18 cellular contexts compared by ENCODE assay signal in the genomic region with DNA sequence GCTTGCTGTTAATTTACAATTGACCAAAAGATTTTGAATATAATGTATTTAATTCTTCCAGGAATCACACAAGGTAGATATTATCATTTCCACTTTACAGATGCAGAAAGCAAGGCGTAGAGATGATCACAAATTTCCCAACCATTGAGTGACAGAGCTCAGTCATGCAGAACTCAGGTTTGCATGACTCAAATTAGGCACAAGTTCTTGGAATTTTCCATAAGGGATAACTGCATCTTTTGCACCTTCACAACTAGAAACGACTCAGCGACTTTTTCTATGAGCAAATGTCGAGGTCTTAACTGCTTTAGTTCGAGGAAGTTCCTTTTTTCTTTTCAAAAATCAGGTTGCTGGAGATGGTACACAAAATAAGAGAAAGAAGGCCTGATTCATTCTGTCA.
A peak's percentile ranks its signal among the peaks of the same experiment; 100 is the strongest.
DNase-seq lines count a peak whose midpoint lies in the region; FAIRE-seq and TF ChIP-seq lines count a peak whose summit lies in the region.
"Had no signal": no experiment of that assay in that cellular context is flagged by ENCODE, and none has a peak within 500 bp of the region (broad histone marks: within the 10 kb centered on the region; RNA-seq: fewer than 3 reads in every experiment).

No MANE protein-coding gene starts in this region.

- H3K27ac Mint-ChIP-seq in MCF 10A (ENCODE audit: low read depth, unreplicated experiment), result no peak overlapping the region
- H3K27ac Mint-ChIP-seq: CD14-positive monocyte; CD8-positive, alpha-beta T cell; IgD-negative memory B cell had no signal

- no peak overlapping the region for H4K5ac ChIP-seq in H1 (ENCODE audit: insufficient read length, low read depth, low read length)

- no peak overlapping the region for H2BK15ac ChIP-seq in H1 (ENCODE audit: low read length)

- H3K9me3 ChIP-seq in H1 (ENCODE audit: insufficient read depth in 2 of 2, low read depth in 1 of 2, low read length in 1 of 2) (no peaks in the 10 kb centered on the region), neural cell (ENCODE audit: low read length) (no peaks in the 10 kb centered on the region)
- H3K9me3 ChIP-seq: BE2C had no signal

- H3K14ac ChIP-seq in H1 (ENCODE audit: insufficient read length), result no peak overlapping the region

- no peak overlapping the region for H4K91ac ChIP-seq in H1 (replicated peaks; ENCODE audit: insufficient read length, low read length)

- H2BK120ac ChIP-seq in H1 (replicated peaks; ENCODE audit: low read depth, low read length), result no peak overlapping the region

- no peak overlapping the region for H3K4me3 ChIP-seq in H1 (ENCODE audit: extremely low read depth in 1 of 4, insufficient read depth in 2 of 4, low read depth in 3 of 4, low read length in 4 of 4)
- no peak overlapping the region for H3K4me3 ChIP-seq in neural cell (ENCODE audit: low read length)

- no peak overlapping the region for H3K56ac ChIP-seq in H1 (replicated peaks; ENCODE audit: insufficient read length, low read depth, low read length)

- H3K79me2 ChIP-seq in H1 (ENCODE audit: control insufficient read depth in 1 of 2, insufficient read depth in 2 of 2, low read length in 2 of 2), result no peaks in the 10 kb centered on the region
- H3K79me2 ChIP-seq in neural cell (replicated peaks; ENCODE audit: insufficient read depth, low read length), result no peaks in the 10 kb centered on the region

- H3K9me2 ChIP-seq in neural cell (ENCODE audit: insufficient read depth, low read length), result no peaks in the 10 kb centered on the region

- H4K8ac ChIP-seq in H1 (ENCODE audit: extremely low read depth, insufficient read depth, low read length), result no peak overlapping the region

- no peak for TF ChIP-seq RAD21 in H1 (IDR thresholded peaks at IDR 0.05 in 1 of 2, conservative IDR thresholded peaks at IDR 0.05 in 1 of 2; ENCODE audit: low read depth in 2 of 2, low read length in 2 of 2)
- TF ChIP-seq RAD21 in neural cell (conservative IDR thresholded peaks at IDR 0.05), result no peak

- DNase-seq in H54 (ENCODE audit: insufficient read length, low spot score) (no peak), H1 (ENCODE audit: low read depth in 1 of 2, low spot score in 2 of 2) (no peak), NCI-H2081 (lab: John Stamatoyannopoulos, UW) (no peak), NCI-H1105 treated with DMSO at 0.1 percent for 48 hours (lab: John Stamatoyannopoulos, UW) (no peak), NCI-H2107 treated with DMSO at 0.1 percent for 48 hours (lab: John Stamatoyannopoulos, UW; ENCODE audit: unreplicated experiment) (no peak), MCF 10A (ENCODE audit: unreplicated experiment) (no peak)
- DNase-seq: BE2C; CD8-positive, alpha-beta T cell; COR-L47; DND-41; GDM1; H7 had no signal

- WGBS in H1 (ENCODE audit: extremely low coverage in 1 of 2, insufficient coverage in 1 of 2, insufficient read length in 1 of 2, insufficient replicate concordance in 2 of 2, low coverage in 1 of 2, low lambda C conversion rate in 2 of 2, missing lambda C conversion rate in 1 of 2), 2 experiments, result 79% methylated on average over 5 of the region's 5 CpGs; no CpG with 5 or more reads in 1 of the 2 experiments

- H2AFZ ChIP-seq in H1 (ENCODE audit: low read length), result peak overlapping the region; percentile 8; the same call in 1 of the 2 replicates
- H2AFZ ChIP-seq in neural cell (ENCODE audit: low read depth, low read length), result no peak overlapping the region

- H3K27ac ChIP-seq in H1 (ENCODE audit: low read depth, low read length) (no peak overlapping the region), neural cell (ENCODE audit: low read length) (no peak overlapping the region)

- POLR2A ChIA-PET in H1 (lab: Charles Lee; ENCODE audit: partially characterized antibody) (no interaction called here), MCF 10A (lab: Yijun Ruan, JAX) (no interaction called here)

- no peak overlapping the region for H3K4me2 ChIP-seq in H1 (ENCODE audit: insufficient read depth in 1 of 2, low read depth in 2 of 2, low read length in 2 of 2)
- no peak overlapping the region for H3K4me2 ChIP-seq in neural cell (ENCODE audit: low read length)

- H3K23ac ChIP-seq in H1 (ENCODE audit: insufficient read length), result no peak overlapping the region

- no peaks in the 10 kb centered on the region for H3K23me2 ChIP-seq in H1 (ENCODE audit: low read depth, low read length)

- H4K20me1 ChIP-seq in H1 (replicated peaks in 1 of 2; ENCODE audit: control insufficient read depth in 1 of 2, insufficient read depth in 2 of 2, low read length in 2 of 2) (no peaks in the 10 kb centered on the region), neural cell (ENCODE audit: insufficient read depth) (no peaks in the 10 kb centered on the region)

- H3K4me1 ChIP-seq in H1 (replicated peaks in 1 of 4; ENCODE audit: control insufficient read depth in 3 of 4, insufficient read depth in 4 of 4, low read length in 3 of 4), result no peaks in the 10 kb centered on the region
- H3K4me1 ChIP-seq: BE2C had no signal

- H3K79me1 ChIP-seq in H1 (ENCODE audit: low read depth, low read length), result no peaks in the 10 kb centered on the region

- TF ChIP-seq CTCF in H1 (IDR thresholded peaks at IDR 0.05; ENCODE audit: control extremely low read depth in 1 of 3, insufficient read depth in 1 of 3, low read depth in 1 of 3, low read length in 3 of 3) (no peak), neural cell (IDR thresholded peaks at IDR 0.05; ENCODE audit: poor library complexity, severe bottlenecking) (no peak), MCF 10A (IDR thresholded peaks at IDR 0.05; ENCODE audit: unreplicated experiment) (no peak)

- H3K27me3 Mint-ChIP-seq in MCF 10A (ENCODE audit: insufficient read depth, unreplicated experiment), result no peaks in the 10 kb centered on the region
- H3K27me3 Mint-ChIP-seq: IgD-negative memory B cell had no signal

- CTCF ChIA-PET in H1 (lab: Charles Lee; ENCODE audit: partially characterized antibody) (interaction anchor here (0.6 to 3.1 kb wide), 3 partner anchors 110 to 260 kb away, joined by 3 to 11 read pairs (median 4); no protein-coding TSS in a partner anchor), MCF 10A (lab: Yijun Ruan, JAX) (interaction anchor here (0.7 kb wide), 1 partner anchor 234 kb away, joined by 3 read pairs; no protein-coding TSS in a partner anchor)

- no peak overlapping the region for H2BK5ac ChIP-seq in H1 (ENCODE audit: low read depth, low read length)

- no peaks in the 10 kb centered on the region for H3K27me3 ChIP-seq in H1 (replicated peaks in 1 of 4; ENCODE audit: control insufficient read depth in 3 of 4, extremely low read depth in 1 of 4, insufficient read depth in 3 of 4, low read length in 3 of 4)
- no peaks in the 10 kb centered on the region for H3K27me3 ChIP-seq in neural cell (ENCODE audit: insufficient read depth, low read depth, low read length)
- H3K27me3 ChIP-seq: BE2C had no signal

- peaks cover 13% of the 10 kb centered on the region for H3K4me1 Mint-ChIP-seq in MCF 10A (ENCODE audit: insufficient read depth, unreplicated experiment)
- H3K4me1 Mint-ChIP-seq: CD14-positive monocyte, IgD-negative memory B cell had no signal

- FAIRE-seq in H54 (lab: Jason Lieb, UNC) (peak; percentile 92), H1 (lab: Jason Lieb, UNC) (no peak)
- FAIRE-seq: A204.1, GM12892, GM19239 had no signal

- no peak overlapping the region for H2BK12ac ChIP-seq in H1 (ENCODE audit: low read depth, low read length)

- no peak overlapping the region for H2AK5ac ChIP-seq in H1 (ENCODE audit: low read depth, low read length)

- H3K36me3 ChIP-seq in H1 (ENCODE audit: control insufficient read depth in 2 of 4, insufficient read depth in 4 of 4, low read length in 3 of 4), result no peaks in the 10 kb centered on the region
- H3K36me3 ChIP-seq in neural cell (ENCODE audit: insufficient read depth, low read length), result no peaks in the 10 kb centered on the region
- H3K36me3 ChIP-seq: BE2C had no signal

- no peaks in the 10 kb centered on the region for H3K36me3 Mint-ChIP-seq in MCF 10A (ENCODE audit: insufficient read depth, unreplicated experiment)
- H3K36me3 Mint-ChIP-seq: CD14-positive monocyte; CD8-positive, alpha-beta T cell; IgD-negative memory B cell had no signal

- TF ChIP-seq EP300 in H1 (IDR thresholded peaks at IDR 0.05; ENCODE audit: borderline replicate concordance in 1 of 2, low read depth in 2 of 2, low read length in 2 of 2) (no peak), neural cell (conservative IDR thresholded peaks at IDR 0.05; ENCODE audit: poor library complexity, severe bottlenecking) (peak; percentile 71)

- no peaks in the 10 kb centered on the region for H3F3A ChIP-seq in neural cell (ENCODE audit: insufficient read depth, low read length, poor library complexity, severe bottlenecking)

- BruUV-seq in MCF 10A (replicated peaks; lab: Mats Ljungman, UMichigan), result no TSS peak

- no peak overlapping the region for H2BK20ac ChIP-seq in H1 (ENCODE audit: low read length)

- H3K18ac ChIP-seq in H1 (ENCODE audit: extremely low read depth, low read length), result no peak overlapping the region

- peaks cover 9% of the 10 kb centered on the region for H3K9me3 Mint-ChIP-seq in MCF 10A (ENCODE audit: unreplicated experiment)
- H3K9me3 Mint-ChIP-seq: CD8-positive, alpha-beta T cell had no signal

- H3K4ac ChIP-seq in H1 (replicated peaks; ENCODE audit: insufficient read length, low read depth, low read length), result no peak overlapping the region

- H3K4me3 Mint-ChIP-seq in MCF 10A (ENCODE audit: unreplicated experiment), result no peak overlapping the region
- H3K4me3 Mint-ChIP-seq: CD14-positive monocyte; CD8-positive, alpha-beta T cell; IgD-negative memory B cell had no signal

- H3K9ac ChIP-seq in H1 (replicated peaks in 1 of 4; ENCODE audit: extremely low read depth in 1 of 4, low read depth in 3 of 4, low read length in 3 of 4), result no peak overlapping the region
- H3K9ac ChIP-seq in neural cell (ENCODE audit: low read length), result no peak overlapping the region

- no peak for TF ChIP-seq POLR2A in H54 (IDR thresholded peaks at IDR 0.05; ENCODE audit: low read depth, low read length)
- TF ChIP-seq POLR2A in H1 (IDR thresholded peaks at IDR 0.05; ENCODE audit: control extremely low read depth in 1 of 2, low read depth in 2 of 2, low read length in 2 of 2), result no peak

- intact Hi-C loops in MCF 10A (cut with micrococcal nuclease), result no loop called here

TF ChIP-seq in H1, 55 proteins besides CTCF, POLR2A, EP300 and RAD21 (continues in another document):
- no peak for TF ChIP-seq SIN3A (conservative IDR thresholded peaks at IDR 0.05 in 1 of 2, IDR thresholded peaks at IDR 0.05 in 1 of 2; ENCODE audit: low read depth in 1 of 2, low read length in 2 of 2)

TF ChIP-seq in neural cell, 6 proteins besides CTCF, POLR2A, EP300 and RAD21 (continues in another document):
- no peak for TF ChIP-seq TAF1 (IDR thresholded peaks at IDR 0.05; ENCODE audit: low read depth)
